Comparison of ENCODE assay signal across 8 cellular contexts in the genomic region with DNA sequence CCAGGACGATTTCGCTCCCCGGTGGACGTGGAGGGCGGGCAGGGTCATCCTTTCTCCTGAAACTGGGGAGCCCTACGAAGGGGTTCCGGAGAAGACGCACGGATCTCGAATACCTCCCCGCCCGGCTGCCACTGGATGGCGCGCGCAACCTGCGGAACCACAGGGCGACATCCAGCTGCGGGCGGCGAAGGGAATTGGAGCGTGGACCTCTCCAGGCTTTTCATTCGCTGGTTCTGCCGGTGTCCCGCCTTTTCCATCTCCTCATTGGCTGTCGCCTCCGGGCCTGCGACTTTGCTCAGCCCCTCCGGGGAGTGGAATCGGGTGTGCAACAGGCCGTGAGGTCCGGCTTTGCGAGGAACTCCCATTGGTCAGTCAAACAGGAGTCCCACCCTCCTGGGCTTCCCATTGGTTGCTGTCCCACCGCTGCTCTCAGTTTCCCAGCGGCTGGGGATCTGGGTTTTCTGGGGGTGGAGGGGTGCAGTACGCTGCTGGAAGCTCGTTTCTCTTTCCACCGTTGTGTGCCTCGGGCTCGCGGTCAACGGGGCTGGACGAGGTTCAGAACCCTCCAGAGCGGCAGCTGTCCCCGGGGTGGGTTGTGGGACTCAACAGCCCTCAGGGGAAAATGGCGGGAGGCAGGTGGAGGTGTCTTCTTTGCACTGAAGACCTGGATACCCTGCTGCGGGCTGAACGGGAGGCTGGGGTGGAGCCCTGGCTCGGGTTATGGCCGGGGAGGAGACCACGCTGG. TPM values are rescaled to one million over a fixed set of nuclear protein-coding genes. Genes with fewer than 3 reads are reported as not detected.
DNase-seq lines count a peak whose midpoint lies in the region; ATAC-seq and TF ChIP-seq lines count a peak whose summit lies in the region.

No MANE protein-coding gene starts in this region.

- peak; percentile 95 for TF ChIP-seq RAD21 in neural cell (conservative IDR thresholded peaks at IDR 0.05)

- no peak overlapping the region for H3K27ac ChIP-seq in DOHH2 (ENCODE audit: low read depth, low read length)
- H3K27ac ChIP-seq in GM23338 (ENCODE audit: low read depth): peak overlapping the region; percentile 73; the same call in 1 of the 2 replicates
- no peak overlapping the region for H3K27ac ChIP-seq in RWPE2 (ENCODE audit: poor library complexity, severe bottlenecking)
- peak overlapping the region; percentile 45 for H3K27ac ChIP-seq in neural cell (ENCODE audit: low read length)

- TF ChIP-seq CTCF in DOHH2 (IDR thresholded peaks at IDR 0.05; ENCODE audit: low read depth, low read length, poor library complexity, severe bottlenecking) (peak; percentile 64), GM23338 (conservative IDR thresholded peaks at IDR 0.05; ENCODE audit: low read depth in 2 of 2) (peak; percentile 71 to 98), LNCAP (IDR thresholded peaks at IDR 0.05) (peak; percentile 92), RWPE2 (IDR thresholded peaks at IDR 0.05; ENCODE audit: poor library complexity, severe bottlenecking) (peak; percentile 96), foreskin fibroblast (IDR thresholded peaks at IDR 0.05; ENCODE audit: low read depth, low read length) (peak; percentile 67), neural cell (IDR thresholded peaks at IDR 0.05; ENCODE audit: poor library complexity, severe bottlenecking) (peak; percentile 98)

- H3K9me3 Mint-ChIP-seq in GM23338: peaks cover 13% of the 10 kb centered on the region; the same call in 2 of the 3 replicates
- peaks cover 5 to 8% of the 10 kb centered on the region in 2 donors for H3K9me3 Mint-ChIP-seq in stimulated activated naive CD8-positive, alpha-beta T cell treated with anti-CD3 and anti-CD28 coated beads, Interleukin-15, amount 100 ng/mL, for 72 hours

- H3K9me3 ChIP-seq in DOHH2 (ENCODE audit: control insufficient read depth, insufficient read depth, low read length) (peaks cover 10% of the 10 kb centered on the region), RWPE2 (ENCODE audit: severe bottlenecking) (no peaks in the 10 kb centered on the region), neural cell (ENCODE audit: low read length) (no peaks in the 10 kb centered on the region)

- H3K27me3 ChIP-seq in DOHH2 (ENCODE audit: control insufficient read depth, low read length) (no peaks in the 10 kb centered on the region), GM23338 (ENCODE audit: insufficient read depth) (no peaks in the 10 kb centered on the region), RWPE2 (ENCODE audit: insufficient read depth, poor library complexity, severe bottlenecking) (no peaks in the 10 kb centered on the region), neural cell (ENCODE audit: insufficient read depth, low read depth, low read length) (no peaks in the 10 kb centered on the region)

- peaks cover 8% of the 10 kb centered on the region for H3K4me1 ChIP-seq in DOHH2 (ENCODE audit: control insufficient read depth, low read length)
- H3K4me1 ChIP-seq in GM23338 (ENCODE audit: insufficient read depth): no peaks in the 10 kb centered on the region
- no peaks in the 10 kb centered on the region for H3K4me1 ChIP-seq in RWPE2 (ENCODE audit: insufficient read depth, poor library complexity, severe bottlenecking)

- peak overlapping the region; percentile 99 for H3K27ac Mint-ChIP-seq in GM23338
- H3K27ac Mint-ChIP-seq in stimulated activated naive CD8-positive, alpha-beta T cell treated with anti-CD3 and anti-CD28 coated beads, Interleukin-15, amount 100 ng/mL, for 72 hours: peak overlapping the region; percentile 88 to 96

- peaks cover 5% of the 10 kb centered on the region for H3K27me3 Mint-ChIP-seq in GM23338 (ENCODE audit: insufficient read depth, low read depth, poor library complexity)
- H3K27me3 Mint-ChIP-seq in stimulated activated naive CD8-positive, alpha-beta T cell treated with anti-CD3 and anti-CD28 coated beads, Interleukin-15, amount 100 ng/mL, for 72 hours: no peaks in the 10 kb centered on the region

- H3K9ac ChIP-seq in neural cell (ENCODE audit: low read length): peak overlapping the region; percentile 61

- H3K4me1 Mint-ChIP-seq in GM23338: no peaks in the 10 kb centered on the region
- peaks cover 17% of the 10 kb centered on the region for H3K4me1 Mint-ChIP-seq in stimulated activated naive CD8-positive, alpha-beta T cell treated with anti-CD3 and anti-CD28 coated beads, Interleukin-15, amount 100 ng/mL, for 72 hours

- peaks cover 5% of the 10 kb centered on the region; the same call in 2 of the 3 replicates for H3K36me3 Mint-ChIP-seq in GM23338 (ENCODE audit: low read depth)

- H3K4me2 ChIP-seq in DOHH2 (ENCODE audit: low read length) (peak overlapping the region; percentile 70), GM23338 (peak overlapping the region; percentile 78), neural cell (ENCODE audit: low read length) (peak overlapping the region; percentile 78)

- peak; percentile 99 for DNase-seq in GM23338 (ENCODE audit: low spot score)
- DNase-seq in RWPE2 (ENCODE audit: low spot score): peak; percentile 98
- DNase-seq in activated effector memory CD4-positive, alpha-beta T cell treated with anti-CD3 and anti-CD28 coated beads, Interleukin-2, amount 50 U/mL, for 16 hours: peak; percentile 97
- peak; percentile 91 to 99 for DNase-seq in foreskin fibroblast
- peak; percentile 96 to 98 for DNase-seq in stimulated activated naive CD8-positive, alpha-beta T cell treated with anti-CD3 and anti-CD28 coated beads, Interleukin-15, amount 100 ng/mL, for 72 hours

- H4K20me1 ChIP-seq in DOHH2 (ENCODE audit: control insufficient read depth, insufficient read depth, low read depth, low read length) (no peaks in the 10 kb centered on the region), GM23338 (replicated peaks; ENCODE audit: insufficient read depth) (no peaks in the 10 kb centered on the region), neural cell (ENCODE audit: insufficient read depth) (no peaks in the 10 kb centered on the region)

- H2AFZ ChIP-seq in GM23338 (peak overlapping the region; percentile 92), neural cell (ENCODE audit: low read depth, low read length) (peak overlapping the region; percentile 97)

- H3K36me3 ChIP-seq in DOHH2 (ENCODE audit: control insufficient read depth, low read length): no peaks in the 10 kb centered on the region
- no peaks in the 10 kb centered on the region for H3K36me3 ChIP-seq in GM23338 (ENCODE audit: insufficient read depth)
- H3K36me3 ChIP-seq in RWPE2 (ENCODE audit: low read depth): no peaks in the 10 kb centered on the region
- H3K36me3 ChIP-seq in neural cell (ENCODE audit: insufficient read depth, low read length): no peaks in the 10 kb centered on the region

- peak overlapping the region; percentile 95 for H3K4me3 Mint-ChIP-seq in GM23338
- H3K4me3 Mint-ChIP-seq in stimulated activated naive CD8-positive, alpha-beta T cell treated with anti-CD3 and anti-CD28 coated beads, Interleukin-15, amount 100 ng/mL, for 72 hours: peak overlapping the region; percentile 95 to 99

- H3F3A ChIP-seq in DOHH2 (ENCODE audit: control insufficient read depth, insufficient read depth) (no peaks in the 10 kb centered on the region), GM23338 (replicated peaks; ENCODE audit: low read depth) (no peaks in the 10 kb centered on the region), neural cell (ENCODE audit: insufficient read depth, low read length, poor library complexity, severe bottlenecking) (no peaks in the 10 kb centered on the region)

- H3K4me3 ChIP-seq in DOHH2 (ENCODE audit: low read length) (peak overlapping the region; percentile 68), GM23338 (peak overlapping the region; percentile 60), RWPE2 (ENCODE audit: severe bottlenecking) (peak overlapping the region; percentile 50), foreskin fibroblast (ENCODE audit: low read depth in 1 of 2, low read length in 2 of 2) (peak overlapping the region; percentile 69 to 80), neural cell (ENCODE audit: low read length) (peak overlapping the region; percentile 77)

- no peaks in the 10 kb centered on the region for H3K9me2 ChIP-seq in DOHH2 (replicated peaks; ENCODE audit: control insufficient read depth, low read length)
- H3K9me2 ChIP-seq in GM23338 (ENCODE audit: insufficient read depth): no peaks in the 10 kb centered on the region
- no peaks in the 10 kb centered on the region for H3K9me2 ChIP-seq in neural cell (ENCODE audit: insufficient read depth, low read length)

- H3K79me2 ChIP-seq in DOHH2 (ENCODE audit: control insufficient read depth, low read length) (no peaks in the 10 kb centered on the region), GM23338 (replicated peaks; ENCODE audit: insufficient read depth) (no peaks in the 10 kb centered on the region), neural cell (replicated peaks; ENCODE audit: insufficient read depth, low read length) (no peaks in the 10 kb centered on the region)

- ATAC-seq in GM23338 (peak; percentile 98), RWPE2 (ENCODE audit: low read depth) (peak; percentile 99)
- peak; percentile 99 for ATAC-seq in stimulated activated naive CD8-positive, alpha-beta T cell treated with anti-CD3 and anti-CD28 coated beads, Interleukin-15, amount 100 ng/mL, for 72 hours

- TF ChIP-seq EP300 in neural cell (conservative IDR thresholded peaks at IDR 0.05; ENCODE audit: poor library complexity, severe bottlenecking): peak; percentile 43

TF ChIP-seq in GM23338, 12 proteins besides CTCF, POLR2A, EP300 and RAD21:
- TF ChIP-seq EZH2phosphoT487 (IDR thresholded peaks at IDR 0.05; ENCODE audit: unreplicated experiment) (no peak), CREB1 (CRISPR knock-in tag; IDR thresholded peaks at IDR 0.05; ENCODE audit: low read depth) (peak; percentile 43; the same call in 1 of the 2 replicates), POLR2AphosphoS5 (IDR thresholded peaks at IDR 0.05; ENCODE audit: low read depth) (peak; percentile 85)

TF ChIP-seq in neural cell, 6 proteins besides CTCF, POLR2A, EP300 and RAD21 (continues in another document):
- TF ChIP-seq POLR2AphosphoS5 (IDR thresholded peaks at IDR 0.05) (peak; percentile 22), TAF1 (IDR thresholded peaks at IDR 0.05; ENCODE audit: low read depth) (no peak)

RNA-seq across cellular contexts. Expression of a gene that starts 14.5 kb away (rescaled TPM):
- total RNA-seq in GM23338 (2014; rRNA removed; shearing (Covaris generic)): not detected in 2 replicates
- not detected in 2 replicates for polyA plus RNA-seq in GM23338 (2016; fragmentation: Nextera tagmentation; extraction: Ambion mirVana)
- not detected in 2 replicates for polyA plus RNA-seq in neural cell
- not detected in 2 replicates for polyA minus RNA-seq in neural cell

RNA-seq across cellular contexts. Expression of a gene that starts 55.3 kb away (rescaled TPM):
- total RNA-seq in GM23338 (2014; rRNA removed; shearing (Covaris generic)): not detected in 2 replicates
- not detected in 2 replicates for polyA plus RNA-seq in GM23338 (2016; fragmentation: Nextera tagmentation; extraction: Ambion mirVana)
- polyA plus RNA-seq in neural cell: not detected in 2 replicates
- polyA minus RNA-seq in neural cell: not detected in 2 replicates

Comparison
In these comparisons a context has a peak if more than half of its experiments do, and no peak if none do; other contexts are left out.
1. H3K27ac ChIP-seq: peak in GM23338 (single experiment) and neural cell (single experiment); none in DOHH2 (single experiment) and RWPE2 (single experiment).
2. Peak in every context shown above with its lines, with median percentiles within 50 percentile points of each other: H3K4me2 ChIP-seq, H3K4me3 ChIP-seq, CTCF ChIP-seq, ATAC-seq and DNase-seq.